Comparison of ENCODE assay signal across 27 cellular contexts in genomic region chr2:53884883-53885282, GRCh38. TPM values are rescaled to one million over a fixed set of nuclear protein-coding genes. Genes with fewer than 3 reads are reported as not detected.
DNase-seq lines count a peak whose midpoint lies in the region; ATAC-seq and FAIRE-seq lines count a peak whose summit lies in the region.
"Had no signal": no experiment of that assay in that cellular context is flagged by ENCODE, and none has a peak within 500 bp of the region (broad histone marks: within the 10 kb centered on the region; RNA-seq: fewer than 3 reads in every experiment).

No MANE protein-coding gene starts in this region.

- POLR2A ChIA-PET in activated CD4-positive, alpha-beta T cell treated with anti-CD3 and anti-CD28 coated beads for 36 hours (lab: Charles Lee) = no interaction called here

- peak; percentile 40 for ATAC-seq in activated CD4-positive, alpha-beta T cell treated with anti-CD3 and anti-CD28 coated beads for 36 hours
- no peak for ATAC-seq in left colon
- ATAC-seq: HCT116 had no signal

- DNase-seq in activated CD4-positive, alpha-beta T cell treated with anti-CD3 and anti-CD28 coated beads for 36 hours = no peak
- no peak for DNase-seq in activated CD4-positive, alpha-beta T cell treated with anti-CD3 and anti-CD28 coated beads for 48 hours
- DNase-seq in GM19239 (ENCODE audit: insufficient read length, low spot score) (no peak), left colon (no peak), trophoblast cell (no peak)
- no peak for DNase-seq in activated naive CD8-positive, alpha-beta T cell treated with anti-CD3 and anti-CD28 coated beads for 36 hours
- DNase-seq: 8988T; ACHN; BE2C; Calu3; CD8-positive, alpha-beta memory T cell; DMS153; DND-41; Karpas-422; NCI-H1092; NCI-H1417 treated with DMSO at 0.1 percent for 48 hours; NCI-H1694 treated with DMSO at 0.1 percent for 48 hours; NCI-H2081; NCI-H2227 treated with DMSO at 0.1 percent for 48 hours; NCI-H69; OCI-M1; Peyer's patch; SHP77 treated with DMSO at 0.1 percent for 48 hours had no signal

- no peaks in the 10 kb centered on the region for H3K79me1 ChIP-seq in trophoblast cell (ENCODE audit: low read length)

- H3K14ac ChIP-seq in trophoblast cell (ENCODE audit: low read length) = no peak overlapping the region

- H3K27me3 ChIP-seq in trophoblast cell (ENCODE audit: insufficient read depth, low read length) = no peaks in the 10 kb centered on the region
- H3K27me3 ChIP-seq: BE2C, Peyer's patch had no signal

- no peak overlapping the region for H2AK5ac ChIP-seq in trophoblast cell (ENCODE audit: low read length)

- no peaks in the 10 kb centered on the region for H3K9me3 ChIP-seq in trophoblast cell (ENCODE audit: insufficient read depth, low read depth, low read length)
- H3K9me3 ChIP-seq: BE2C, Peyer's patch had no signal

- no peak overlapping the region for H2BK12ac ChIP-seq in trophoblast cell (ENCODE audit: low read length)

- H3K4me1 Mint-ChIP-seq in activated CD4-positive, alpha-beta T cell treated with anti-CD3 and anti-CD28 coated beads for 36 hours = peaks cover 30% of the 10 kb centered on the region
- H3K4me1 Mint-ChIP-seq in activated naive CD8-positive, alpha-beta T cell treated with anti-CD3 and anti-CD28 coated beads for 36 hours = peaks cover 31% of the 10 kb centered on the region
- H3K4me1 Mint-ChIP-seq in stimulated activated naive CD8-positive, alpha-beta T cell treated with anti-CD3 and anti-CD28 coated beads, Interleukin-15, Interleukin-2, amounts not matched to agents 100 ng/mL and 50 ng/mL, for 24 hours (ENCODE audit: low read depth) = peaks cover 50% of the 10 kb centered on the region
- H3K4me1 Mint-ChIP-seq: CD14-positive monocyte; CD8-positive, alpha-beta memory T cell had no signal

- H2BK120ac ChIP-seq in trophoblast cell (ENCODE audit: insufficient read depth, low read length, poor library complexity) = no peak overlapping the region

- no peak overlapping the region for H4K8ac ChIP-seq in trophoblast cell (ENCODE audit: low read depth, low read length)

- peaks cover 17 to 31% of the 10 kb centered on the region in 2 experiments for H3K36me3 ChIP-seq in trophoblast cell (ENCODE audit: control insufficient read depth in 1 of 2, insufficient read depth in 2 of 2, low read length in 2 of 2)

- peaks cover 62% of the 10 kb centered on the region for H3K36me3 Mint-ChIP-seq in activated CD4-positive, alpha-beta T cell treated with anti-CD3 and anti-CD28 coated beads for 36 hours (ENCODE audit: low read depth)
- peaks cover 43% of the 10 kb centered on the region for H3K36me3 Mint-ChIP-seq in activated naive CD8-positive, alpha-beta T cell treated with anti-CD3 and anti-CD28 coated beads for 36 hours
- H3K36me3 Mint-ChIP-seq in stimulated activated naive CD8-positive, alpha-beta T cell treated with anti-CD3 and anti-CD28 coated beads, Interleukin-15, Interleukin-2, amounts not matched to agents 100 ng/mL and 50 ng/mL, for 24 hours (ENCODE audit: low read depth) = peaks cover 77% of the 10 kb centered on the region

- H3K4me1 ChIP-seq in trophoblast cell (ENCODE audit: control insufficient read depth in 1 of 2, insufficient read depth in 2 of 2, low read length in 2 of 2) = no peaks in the 10 kb centered on the region
- H3K4me1 ChIP-seq: BE2C, Peyer's patch had no signal

- H3K4me3 Mint-ChIP-seq in activated CD4-positive, alpha-beta T cell treated with anti-CD3 and anti-CD28 coated beads for 36 hours = no peak overlapping the region
- no peak overlapping the region for H3K4me3 Mint-ChIP-seq in activated naive CD8-positive, alpha-beta T cell treated with anti-CD3 and anti-CD28 coated beads for 36 hours
- H3K4me3 Mint-ChIP-seq in stimulated activated naive CD8-positive, alpha-beta T cell treated with anti-CD3 and anti-CD28 coated beads, Interleukin-15, Interleukin-2, amounts not matched to agents 100 ng/mL and 50 ng/mL, for 24 hours = no peak overlapping the region
- H3K4me3 Mint-ChIP-seq: CD14-positive monocyte; CD8-positive, alpha-beta memory T cell had no signal

- no peaks in the 10 kb centered on the region for H3K9me3 Mint-ChIP-seq in activated CD4-positive, alpha-beta T cell treated with anti-CD3 and anti-CD28 coated beads for 36 hours (ENCODE audit: low read depth)
- no peaks in the 10 kb centered on the region for H3K9me3 Mint-ChIP-seq in activated naive CD8-positive, alpha-beta T cell treated with anti-CD3 and anti-CD28 coated beads for 36 hours
- no peaks in the 10 kb centered on the region for H3K9me3 Mint-ChIP-seq in stimulated activated naive CD8-positive, alpha-beta T cell treated with anti-CD3 and anti-CD28 coated beads, Interleukin-15, Interleukin-2, amounts not matched to agents 100 ng/mL and 50 ng/mL, for 24 hours
- H3K9me3 Mint-ChIP-seq: CD14-positive monocyte; CD8-positive, alpha-beta memory T cell had no signal

- H4K91ac ChIP-seq in trophoblast cell (ENCODE audit: low read depth, low read length) = no peak overlapping the region

- H2BK5ac ChIP-seq in trophoblast cell (ENCODE audit: low read depth, low read length, poor library complexity) = no peak overlapping the region

- intact Hi-C loops in activated CD4-positive, alpha-beta T cell treated with anti-CD3 and anti-CD28 coated beads for 36 hours (cut with DNase I, micrococcal nuclease) = no loop called here
- intact Hi-C loops in left colon (cut with DNase I, micrococcal nuclease) = loop anchor here in 1 of 2 donors (10.0 kb wide), 1 partner anchor 70 kb away; no protein-coding TSS in a partner anchor

- no peak overlapping the region for H3K9ac ChIP-seq in trophoblast cell (ENCODE audit: low read length)

- H3K4ac ChIP-seq in trophoblast cell (ENCODE audit: low read depth, low read length) = no peak overlapping the region

- H3K4me2 ChIP-seq in trophoblast cell (ENCODE audit: low read length) = no peak overlapping the region

- no peak overlapping the region for H3K27ac ChIP-seq in trophoblast cell (ENCODE audit: low read depth, low read length)
- H3K27ac ChIP-seq: Peyer's patch had no signal

- no CpG with 5 or more reads among the region's 1 CpG for WGBS in trophoblast cell (ENCODE audit: extremely low coverage, insufficient coverage, insufficient read length)

- CTCF ChIA-PET in activated CD4-positive, alpha-beta T cell treated with anti-CD3 and anti-CD28 coated beads for 36 hours (lab: Charles Lee) = no interaction called here

- no peak overlapping the region for H3K18ac ChIP-seq in trophoblast cell (ENCODE audit: low read length)

- H3K4me3 ChIP-seq in trophoblast cell (ENCODE audit: low read depth, low read length) = no peak overlapping the region
- H3K4me3 ChIP-seq: Peyer's patch had no signal

- no peaks in the 10 kb centered on the region for H3K27me3 Mint-ChIP-seq in activated CD4-positive, alpha-beta T cell treated with anti-CD3 and anti-CD28 coated beads for 36 hours
- no peaks in the 10 kb centered on the region for H3K27me3 Mint-ChIP-seq in activated naive CD8-positive, alpha-beta T cell treated with anti-CD3 and anti-CD28 coated beads for 36 hours
- no peaks in the 10 kb centered on the region for H3K27me3 Mint-ChIP-seq in stimulated activated naive CD8-positive, alpha-beta T cell treated with anti-CD3 and anti-CD28 coated beads, Interleukin-15, Interleukin-2, amounts not matched to agents 100 ng/mL and 50 ng/mL, for 24 hours
- H3K27me3 Mint-ChIP-seq: CD8-positive, alpha-beta memory T cell had no signal

- H3K23ac ChIP-seq in trophoblast cell (ENCODE audit: low read length) = no peak overlapping the region

- H4K12ac ChIP-seq in trophoblast cell (ENCODE audit: low read depth, low read length) = no peak overlapping the region

- H3K79me2 ChIP-seq in trophoblast cell (ENCODE audit: control insufficient read depth, insufficient read depth, low read length, poor library complexity) = no peaks in the 10 kb centered on the region

- H2AFZ ChIP-seq in trophoblast cell (ENCODE audit: insufficient read depth, low read length, poor library complexity) = no peak overlapping the region

- no peak overlapping the region for H3K27ac Mint-ChIP-seq in activated CD4-positive, alpha-beta T cell treated with anti-CD3 and anti-CD28 coated beads for 36 hours
- H3K27ac Mint-ChIP-seq in activated naive CD8-positive, alpha-beta T cell treated with anti-CD3 and anti-CD28 coated beads for 36 hours = peak overlapping the region; percentile 34
- peak overlapping the region; percentile 65 for H3K27ac Mint-ChIP-seq in stimulated activated naive CD8-positive, alpha-beta T cell treated with anti-CD3 and anti-CD28 coated beads, Interleukin-15, Interleukin-2, amounts not matched to agents 100 ng/mL and 50 ng/mL, for 24 hours
- H3K27ac Mint-ChIP-seq: CD14-positive monocyte had no signal

- peak; percentile 14 for FAIRE-seq in GM19239 (lab: Jason Lieb, UNC)
- FAIRE-seq: GM12892 had no signal

RNA-seq across cellular contexts. Expression of gene GPR75, which starts 25.1 kb away (rescaled TPM):
- 1 to 10 TPM in 1 of 2 experiments, under 1 TPM in 1; 0.71 to 1.2 TPM for total RNA-seq in activated CD4-positive, alpha-beta T cell treated with anti-CD3 and anti-CD28 coated beads for 36 hours
- 1 to 10 TPM; 1.4 to 1.8 TPM for total RNA-seq in activated naive CD8-positive, alpha-beta T cell treated with anti-CD3 and anti-CD28 coated beads for 36 hours
- total RNA-seq in left colon = 1 to 10 TPM; 1.2 to 2.0 TPM
- 2.2 and 2.3 TPM in 2 replicates for polyA plus RNA-seq in trophoblast cell (2013)
- polyA plus RNA-seq: CD14-positive monocyte; CD8-positive, alpha-beta memory T cell had no signal
